Comparison of ENCODE assay signal across 22 cellular contexts in genomic region chr5:166367391-166367790, GRCh38.
"Had no signal": no experiment of that assay in that cellular context is flagged by ENCODE, and none has a peak within 500 bp of the region (broad histone marks: within the 10 kb centered on the region; RNA-seq: fewer than 3 reads in every experiment).

No MANE protein-coding gene starts in this region.

- FAIRE-seq: HTR-8/SVneo, K562 had no signal

- H3K4me3 ChIP-seq: K562, Peyer's patch, SJSA1, SK-N-MC had no signal

- H3K4me1 ChIP-seq: Peyer's patch, SJSA1 had no signal

- H3K9ac ChIP-seq: KMS-11 had no signal

- H3K9me3 ChIP-seq: Peyer's patch, SJSA1 had no signal

- H3K27me3 ChIP-seq: Peyer's patch, SJSA1 had no signal

- ATAC-seq: K562, PC-3 had no signal

- H3K27ac ChIP-seq: HL-60, KMS-11, Peyer's patch, SJSA1, SK-N-MC had no signal

- DNase-seq: Kasumi-1, MM.1S, NCI-H1092 treated with DMSO at 0.1 percent for 48 hours, NCI-H1436 treated with DMSO at 0.1 percent for 48 hours, NCI-H1694, NCI-H187 treated with DMSO at 0.1 percent for 48 hours, NCI-H2029 treated with DMSO at 0.1 percent for 48 hours, NCI-H2171 treated with DMSO at 0.1 percent for 48 hours, NCI-H345, NCI-H524, NCI-H526 treated with DMSO at 0.1 percent for 48 hours, NCI-H748 treated with DMSO at 0.1 percent for 48 hours, PC-3, Peyer's patch, Right ventricle myocardium superior, SIG-M5 had no signal

- H3K36me3 ChIP-seq: Peyer's patch, SJSA1 had no signal

- H3K4me2 ChIP-seq: KMS-11 had no signal
